10 cellular contexts compared by ENCODE assay signal in genomic region chr1:46204406-46204742, GRCh38. TPM values are rescaled to one million over a fixed set of nuclear protein-coding genes. Genes with fewer than 3 reads are reported as not detected.
A peak's percentile ranks its signal among the peaks of the same experiment; 100 is the strongest.
DNase-seq lines count a peak whose midpoint lies in the region; ATAC-seq and TF ChIP-seq lines count a peak whose summit lies in the region.
"Had no signal": no experiment of that assay in that cellular context is flagged by ENCODE, and none has a peak within 500 bp of the region (broad histone marks: within the 10 kb centered on the region; RNA-seq: fewer than 3 reads in every experiment).

No MANE protein-coding gene starts in this region.

- no peak overlapping the region for H3K27ac ChIP-seq in fibroblast of lung (ENCODE audit: insufficient read depth, low read length)

- no peaks in the 10 kb centered on the region for H3K36me3 Mint-ChIP-seq in stimulated activated naive CD8-positive, alpha-beta T cell treated with anti-CD3 and anti-CD28 coated beads, Interleukin-15, Interleukin-2, amounts not matched to agents 100 ng/mL and 50 ng/mL, for 24 hours (ENCODE audit: low read depth)
- no peaks in the 10 kb centered on the region for H3K36me3 Mint-ChIP-seq in neural crest cell (ENCODE audit: low read depth)

- no peak overlapping the region for H3K9ac ChIP-seq in fibroblast of lung (ENCODE audit: insufficient read depth, low read length)

- no peak overlapping the region for H3K27ac Mint-ChIP-seq in stimulated activated naive CD8-positive, alpha-beta T cell treated with anti-CD3 and anti-CD28 coated beads, Interleukin-15, Interleukin-2, amounts not matched to agents 100 ng/mL and 50 ng/mL, for 24 hours
- no peak overlapping the region for H3K27ac Mint-ChIP-seq in neural crest cell (ENCODE audit: unreplicated experiment)

- no peak for DNase-seq in stimulated activated naive CD8-positive, alpha-beta T cell treated with anti-CD3 and anti-CD28 coated beads, Interleukin-15, Interleukin-2, amounts not matched to agents 100 U/mL and 50 U/mL, for 24 hours
- no peak for DNase-seq in fibroblast of lung (ENCODE audit: low read depth in 2 of 2)
- no peak for DNase-seq in neural crest cell (ENCODE audit: low read depth, low spot score)
- no peak for DNase-seq in SW 1271 (lab: John Stamatoyannopoulos, UW)
- no peak for DNase-seq in SK-N-DZ (ENCODE audit: low spot score)
- DNase-seq: glutamatergic neuron had no signal

- no peaks in the 10 kb centered on the region for H3K79me2 ChIP-seq in fibroblast of lung (ENCODE audit: control insufficient read depth, insufficient read depth, low read length)

- no peak for ATAC-seq in stimulated activated naive CD8-positive, alpha-beta T cell treated with anti-CD3 and anti-CD28 coated beads, Interleukin-15, Interleukin-2, amounts not matched to agents 100 U/mL and 50 U/mL, for 24 hours
- ATAC-seq in GM18498 (IDR thresholded peaks at IDR 0.05; ENCODE audit: unreplicated experiment) (no peak), HG03565 (IDR thresholded peaks at IDR 0.05; ENCODE audit: unreplicated experiment) (no peak)

- TF ChIP-seq CTCF in fibroblast of lung (conservative IDR thresholded peaks at IDR 0.05 in 1 of 2, IDR thresholded peaks at IDR 0.05 in 1 of 2; ENCODE audit: low read depth in 1 of 2, low read length in 2 of 2) (no peak), neural crest cell (conservative IDR thresholded peaks at IDR 0.05) (no peak)

- H3K27me3 Mint-ChIP-seq in stimulated activated naive CD8-positive, alpha-beta T cell treated with anti-CD3 and anti-CD28 coated beads, Interleukin-15, Interleukin-2, amounts not matched to agents 100 ng/mL and 50 ng/mL, for 24 hours = no peaks in the 10 kb centered on the region
- no peaks in the 10 kb centered on the region for H3K27me3 Mint-ChIP-seq in neural crest cell (ENCODE audit: low read depth)

- H3K4me1 Mint-ChIP-seq in stimulated activated naive CD8-positive, alpha-beta T cell treated with anti-CD3 and anti-CD28 coated beads, Interleukin-15, Interleukin-2, amounts not matched to agents 100 ng/mL and 50 ng/mL, for 24 hours (ENCODE audit: low read depth) = peaks cover 11% of the 10 kb centered on the region
- H3K4me1 Mint-ChIP-seq in neural crest cell = peaks cover 52% of the 10 kb centered on the region

- no peaks in the 10 kb centered on the region for H3K36me3 ChIP-seq in fibroblast of lung (ENCODE audit: control insufficient read depth, insufficient read depth, low read length)

- no peaks in the 10 kb centered on the region for H3K9me3 Mint-ChIP-seq in stimulated activated naive CD8-positive, alpha-beta T cell treated with anti-CD3 and anti-CD28 coated beads, Interleukin-15, Interleukin-2, amounts not matched to agents 100 ng/mL and 50 ng/mL, for 24 hours
- no peaks in the 10 kb centered on the region for H3K9me3 Mint-ChIP-seq in neural crest cell

- no peak overlapping the region for H2AFZ ChIP-seq in fibroblast of lung (ENCODE audit: low read length)

- no peaks in the 10 kb centered on the region for H3K9me3 ChIP-seq in fibroblast of lung (ENCODE audit: control insufficient read depth, insufficient read depth, low read depth, low read length)

- peak overlapping the region; percentile 55 for H3K4me3 Mint-ChIP-seq in stimulated activated naive CD8-positive, alpha-beta T cell treated with anti-CD3 and anti-CD28 coated beads, Interleukin-15, Interleukin-2, amounts not matched to agents 100 ng/mL and 50 ng/mL, for 24 hours
- H3K4me3 Mint-ChIP-seq in neural crest cell = peak overlapping the region; percentile 93

- no peaks in the 10 kb centered on the region for H3K27me3 ChIP-seq in fibroblast of lung (ENCODE audit: control insufficient read depth, insufficient read depth, low read length)

- H3K4me3 ChIP-seq in fibroblast of lung (replicated peaks in 1 of 4; ENCODE audit: control extremely low read depth in 1 of 4, insufficient read depth in 1 of 4, low read depth in 3 of 4, low read length in 4 of 4) = peak overlapping the region in 2 of 4 experiments; percentile 95 to 97

- no peaks in the 10 kb centered on the region for H3K4me1 ChIP-seq in fibroblast of lung (ENCODE audit: control insufficient read depth, extremely low read depth, insufficient read depth, low read length)

- peak overlapping the region; percentile 80 for H3K4me2 ChIP-seq in fibroblast of lung (ENCODE audit: extremely low read depth, insufficient read depth, low read length)

- no peaks in the 10 kb centered on the region for H4K20me1 ChIP-seq in fibroblast of lung (ENCODE audit: control insufficient read depth, extremely low read depth, insufficient read depth, low read length)

RNA-seq across cellular contexts. Expression of gene LURAP1, which starts 1.2 kb away (rescaled TPM):
- total RNA-seq in fibroblast of lung (3.1 and 5.4 TPM in 2 replicates), neural crest cell (6.0 and 6.2 TPM in 2 replicates)
- 1.8 and 2.6 TPM in 2 replicates for polyA plus RNA-seq in fibroblast of lung
- 1.0 and 2.1 TPM in 2 replicates for polyA plus RNA-seq in fibroblast of lung (2012)
- 2.1 and 2.2 TPM in 2 replicates for polyA minus RNA-seq in fibroblast of lung (ENCODE audit: low replicate concordance)
- polyA plus RNA-seq in SK-N-DZ (2014; cell fraction: cytosol; rRNA removed) = 0.59 and 0.99 TPM in 2 replicates
- 0.50 and 1.2 TPM in 2 replicates for polyA plus RNA-seq in SK-N-DZ (2014; cell fraction: nucleus; rRNA removed)

RNA-seq across cellular contexts. Expression of gene POMGNT1, which starts 6.1 kb away (rescaled TPM):
- total RNA-seq in fibroblast of lung = 36.7 and 51.7 TPM in 2 replicates
- 42.2 and 47.6 TPM in 2 replicates for polyA plus RNA-seq in fibroblast of lung
- polyA plus RNA-seq in fibroblast of lung (2012) = 48.7 and 60.2 TPM in 2 replicates
- 62.4 and 93.8 TPM in 2 replicates for polyA minus RNA-seq in fibroblast of lung (ENCODE audit: low replicate concordance)
- total RNA-seq in neural crest cell = 80.4 and 86.7 TPM in 2 replicates
- polyA plus RNA-seq in SK-N-DZ (2014; cell fraction: cytosol; rRNA removed) = 46.5 and 50.3 TPM in 2 replicates
- polyA plus RNA-seq in SK-N-DZ (2014; cell fraction: nucleus; rRNA removed) = 118 and 124 TPM in 2 replicates

RNA-seq across cellular contexts. Expression of gene P3R3URF, which starts 28.1 kb away (rescaled TPM):
- total RNA-seq in fibroblast of lung (not detected in 2 replicates), neural crest cell (not detected in 2 replicates)
- polyA plus RNA-seq in fibroblast of lung = not detected in 2 replicates
- not detected in 2 replicates for polyA plus RNA-seq in fibroblast of lung (2012)
- polyA minus RNA-seq in fibroblast of lung (ENCODE audit: low replicate concordance) = not detected in 2 replicates
- polyA plus RNA-seq in SK-N-DZ (2014; cell fraction: cytosol; rRNA removed) = not detected in 2 replicates
- polyA plus RNA-seq in SK-N-DZ (2014; cell fraction: nucleus; rRNA removed) = not detected in 2 replicates
- total RNA-seq: RPMI7951 had no signal

RNA-seq across cellular contexts. Expression of gene TSPAN1, which starts 29.5 kb away (rescaled TPM):
- total RNA-seq in fibroblast of lung (0.17 and 0.26 TPM in 2 replicates), neural crest cell (not detected in 2 replicates)
- 0.91 and 0.94 TPM in 2 replicates for polyA plus RNA-seq in fibroblast of lung
- polyA plus RNA-seq in fibroblast of lung (2012) = 0.09 and 0.24 TPM in 2 replicates
- not detected in 2 replicates for polyA minus RNA-seq in fibroblast of lung (ENCODE audit: low replicate concordance)
- polyA plus RNA-seq in SK-N-DZ (2014; cell fraction: cytosol; rRNA removed) = 0.21 TPM in 1 of 2 replicates, not detected in the other
- not detected in 2 replicates for polyA plus RNA-seq in SK-N-DZ (2014; cell fraction: nucleus; rRNA removed)

RNA-seq across cellular contexts. Expression of gene RAD54L, which starts 43.2 kb away (rescaled TPM):
- total RNA-seq in fibroblast of lung = 0.26 and 0.66 TPM in 2 replicates
- polyA plus RNA-seq in fibroblast of lung = 1.3 and 6.9 TPM in 2 replicates
- 2.0 and 6.9 TPM in 2 replicates for polyA plus RNA-seq in fibroblast of lung (2012)
- polyA minus RNA-seq in fibroblast of lung (ENCODE audit: low replicate concordance) = 8.6 and 22.6 TPM in 2 replicates
- total RNA-seq in neural crest cell = 54.2 and 55.8 TPM in 2 replicates
- polyA plus RNA-seq in SK-N-DZ (2014; cell fraction: cytosol; rRNA removed) = 22.9 and 24.0 TPM in 2 replicates
- polyA plus RNA-seq in SK-N-DZ (2014; cell fraction: nucleus; rRNA removed) = 57.9 and 93.4 TPM in 2 replicates
